22 cellular contexts compared by ENCODE assay signal in the genomic region with DNA sequence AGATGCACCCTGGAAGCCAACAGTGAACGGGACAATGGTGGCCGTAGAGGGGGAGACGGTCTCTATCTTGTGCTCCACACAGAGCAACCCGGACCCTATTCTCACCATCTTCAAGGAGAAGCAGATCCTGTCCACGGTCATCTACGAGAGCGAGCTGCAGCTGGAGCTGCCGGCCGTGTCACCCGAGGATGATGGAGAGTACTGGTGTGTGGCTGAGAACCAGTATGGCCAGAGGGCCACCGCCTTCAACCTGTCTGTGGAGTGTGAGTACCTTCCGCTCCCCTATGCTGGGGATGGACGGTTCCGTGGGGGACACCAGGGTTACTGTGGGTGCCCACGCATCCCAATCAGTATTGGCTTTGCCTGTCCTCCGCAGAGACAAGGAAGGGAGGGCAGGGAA. TPM values are rescaled to one million over a fixed set of nuclear protein-coding genes. Genes with fewer than 3 reads are reported as not detected.
DNase-seq lines count a peak whose midpoint lies in the region; ATAC-seq, FAIRE-seq and TF ChIP-seq lines count a peak whose summit lies in the region.
"Had no signal": no experiment of that assay in that cellular context is flagged by ENCODE, and none has a peak within 500 bp of the region (broad histone marks: within the 10 kb centered on the region; RNA-seq: fewer than 3 reads in every experiment).

No MANE protein-coding gene starts in this region.

- H3K27ac ChIP-seq in A549 (no peak overlapping the region), tibial artery (no peak overlapping the region)

- no peaks in the 10 kb centered on the region for H3K36me3 Mint-ChIP-seq in activated T-helper 17 cell treated with anti-CD3 and anti-CD28 coated beads, Interleukin-2, amount 50 U/mL, for 72 hours (ENCODE audit: low read depth)
- H3K36me3 Mint-ChIP-seq in stimulated activated memory B cell treated with anti-CD40 and anti-IgM and Interleukin-4, amounts not matched to agents 10 μg/mL and 1 μg/mL and 100 μg/mL, for 72 hours: no peaks in the 10 kb centered on the region
- H3K36me3 Mint-ChIP-seq: CD4-positive, alpha-beta memory T cell had no signal

- peak overlapping the region; percentile 16 for H3K27ac Mint-ChIP-seq in activated T-helper 17 cell treated with anti-CD3 and anti-CD28 coated beads, Interleukin-2, amount 50 U/mL, for 72 hours
- no peak overlapping the region for H3K27ac Mint-ChIP-seq in stimulated activated memory B cell treated with anti-CD40 and anti-IgM and Interleukin-4, amounts not matched to agents 10 μg/mL and 1 μg/mL and 100 μg/mL, for 72 hours

- intact Hi-C loops in tibial artery (cut with DNase I; ENCODE audit: low total_unique reads): no loop called here

- H3K27me3 ChIP-seq in tibial artery: peaks cover 0 to 53% of the 10 kb centered on the region in 2 donors

- no peaks in the 10 kb centered on the region for H3K9me3 Mint-ChIP-seq in activated T-helper 17 cell treated with anti-CD3 and anti-CD28 coated beads, Interleukin-2, amount 50 U/mL, for 72 hours
- no peaks in the 10 kb centered on the region for H3K9me3 Mint-ChIP-seq in stimulated activated memory B cell treated with anti-CD40 and anti-IgM and Interleukin-4, amounts not matched to agents 10 μg/mL and 1 μg/mL and 100 μg/mL, for 72 hours
- H3K9me3 Mint-ChIP-seq: CD4-positive, alpha-beta memory T cell had no signal

- H3K9me3 ChIP-seq in A549 (0 out of 3 replicates have a peak, but pooled peaks cover 2% of the 10 kb centered on the region), tibial artery (no peaks in the 10 kb centered on the region)

- DNase-seq in A549 (ENCODE audit: low read depth in 1 of 2, low spot score in 1 of 2): no peak
- DNase-seq in iPS-NIHi11 (ENCODE audit: low spot score): peak; percentile 4
- no peak for DNase-seq in tibial artery
- DNase-seq in NCI-H2081 (lab: John Stamatoyannopoulos, UW): no peak
- DNase-seq in GM20000 (ENCODE audit: low spot score): no peak
- DNase-seq: 8988T; C1 segment of cervical spinal cord; Calu3; CD4-positive, alpha-beta memory T cell; COR-L47; DMS153; DND-41; GOT3; H7; HCEC 1CT had no signal

- no peaks in the 10 kb centered on the region for H3K27me3 Mint-ChIP-seq in activated T-helper 17 cell treated with anti-CD3 and anti-CD28 coated beads, Interleukin-2, amount 50 U/mL, for 72 hours
- no peaks in the 10 kb centered on the region for H3K27me3 Mint-ChIP-seq in stimulated activated memory B cell treated with anti-CD40 and anti-IgM and Interleukin-4, amounts not matched to agents 10 μg/mL and 1 μg/mL and 100 μg/mL, for 72 hours
- H3K27me3 Mint-ChIP-seq: CD4-positive, alpha-beta memory T cell had no signal

- H3K4me1 ChIP-seq in A549 (0 out of 3 replicates have a peak, but pooled peaks cover 2% of the 10 kb centered on the region), tibial artery (no peaks in the 10 kb centered on the region)

- POLR2A ChIA-PET in A549 (lab: Yijun Ruan, JAX): interaction anchor here (0.6 kb wide), 1 partner anchor 343 kb away, joined by 6 read pairs; no protein-coding TSS in a partner anchor

- no peak overlapping the region for H3K4me3 Mint-ChIP-seq in activated T-helper 17 cell treated with anti-CD3 and anti-CD28 coated beads, Interleukin-2, amount 50 U/mL, for 72 hours
- H3K4me3 Mint-ChIP-seq in stimulated activated memory B cell treated with anti-CD40 and anti-IgM and Interleukin-4, amounts not matched to agents 10 μg/mL and 1 μg/mL and 100 μg/mL, for 72 hours: no peak overlapping the region
- H3K4me3 Mint-ChIP-seq: CD4-positive, alpha-beta memory T cell had no signal

- CTCF ChIA-PET in A549 (lab: Yijun Ruan, JAX): interaction anchor here (1.4 to 1.7 kb wide), 2 partner anchors 21 kb away, joined by 4 read pairs; no protein-coding TSS in a partner anchor

- TF ChIP-seq CTCF in A549 (IDR thresholded peaks at IDR 0.05) (no peak), tibial artery (IDR thresholded peaks at IDR 0.05) (no peak), GM20000 (IDR thresholded peaks at IDR 0.05; ENCODE audit: extremely low read depth, missing control alignments) (no peak)

- no peak for TF ChIP-seq EP300 in A549 (IDR thresholded peaks at IDR 0.05)

- no peaks in the 10 kb centered on the region for H3K36me3 ChIP-seq in tibial artery

- H3K4me3 ChIP-seq in A549: no peak overlapping the region
- H3K4me3 ChIP-seq in tibial artery: no peak overlapping the region
- H3K4me3 ChIP-seq: GM12878 had no signal

- ATAC-seq in A549 (peak; percentile 15 to 20; a peak in 3 of 6 replicates), HG02885 (IDR thresholded peaks at IDR 0.05; ENCODE audit: poor library complexity, unreplicated experiment) (no peak)
- no peak for ATAC-seq in activated T-helper 17 cell treated with anti-CD3 and anti-CD28 coated beads, Interleukin-2, amount 50 U/mL, for 72 hours (replicated peaks)
- peak; percentile 40 for ATAC-seq in stimulated activated memory B cell treated with anti-CD40 and anti-IgM and Interleukin-4, amounts not matched to agents 10 μg/mL and 1 μg/mL and 100 μg/mL, for 72 hours
- ATAC-seq: GM12878 had no signal

- TF ChIP-seq RAD21 in A549 (conservative IDR thresholded peaks at IDR 0.05 in 1 of 2, IDR thresholded peaks at IDR 0.05 in 1 of 2): no peak

- WGBS in A549 (ENCODE audit: missing lambda C conversion rate): 41% methylated on average over 16 of the region's 16 CpGs

- no peak for FAIRE-seq in A549 (lab: Jason Lieb, UNC)
- FAIRE-seq: G401.6, GM12878 had no signal

- H3K4me1 Mint-ChIP-seq in activated T-helper 17 cell treated with anti-CD3 and anti-CD28 coated beads, Interleukin-2, amount 50 U/mL, for 72 hours: no peaks in the 10 kb centered on the region
- peaks cover 18% of the 10 kb centered on the region for H3K4me1 Mint-ChIP-seq in stimulated activated memory B cell treated with anti-CD40 and anti-IgM and Interleukin-4, amounts not matched to agents 10 μg/mL and 1 μg/mL and 100 μg/mL, for 72 hours
- H3K4me1 Mint-ChIP-seq: CD4-positive, alpha-beta memory T cell had no signal

- no peak for TF ChIP-seq POLR2A in A549 (IDR thresholded peaks at IDR 0.05; ENCODE audit: low read length)

- no peak overlapping the region for H3K4me2 ChIP-seq in A549

TF ChIP-seq in A549, 52 proteins besides CTCF, POLR2A, EP300 and RAD21 (continues in another document):
- no peak for TF ChIP-seq EHF (CRISPR knock-in tag; IDR thresholded peaks at IDR 0.05)
- no peak for TF ChIP-seq TFCP2L1 (CRISPR knock-in tag; IDR thresholded peaks at IDR 0.05)
- no peak for TF ChIP-seq CEBPB (IDR thresholded peaks at IDR 0.05)
- TF ChIP-seq NPAS2 (CRISPR knock-in tag; IDR thresholded peaks at IDR 0.05; ENCODE audit: borderline replicate concordance): no peak
- TF ChIP-seq, protein P1, sequence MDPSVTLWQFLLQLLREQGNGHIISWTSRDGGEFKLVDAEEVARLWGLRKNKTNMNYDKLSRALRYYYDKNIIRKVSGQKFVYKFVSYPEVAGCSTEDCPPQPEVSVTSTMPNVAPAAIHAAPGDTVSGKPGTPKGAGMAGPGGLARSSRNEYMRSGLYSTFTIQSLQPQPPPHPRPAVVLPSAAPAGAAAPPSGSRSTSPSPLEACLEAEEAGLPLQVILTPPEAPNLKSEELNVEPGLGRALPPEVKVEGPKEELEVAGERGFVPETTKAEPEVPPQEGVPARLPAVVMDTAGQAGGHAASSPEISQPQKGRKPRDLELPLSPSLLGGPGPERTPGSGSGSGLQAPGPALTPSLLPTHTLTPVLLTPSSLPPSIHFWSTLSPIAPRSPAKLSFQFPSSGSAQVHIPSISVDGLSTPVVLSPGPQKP (IDR thresholded peaks at IDR 0.05; ENCODE audit: low read depth, low read length): no peak
- no peak for TF ChIP-seq SREBF2 (IDR thresholded peaks at IDR 0.05)
- no peak for TF ChIP-seq FOXS1 (CRISPR knock-in tag; IDR thresholded peaks at IDR 0.05)

RNA-seq across cellular contexts. Expression of a gene that starts 10.5 kb away (rescaled TPM):
- polyA plus RNA-seq in A549 (2011; rRNA removed) (not detected in 2 replicates), A549 (2017; fragmentation: RNase III; extraction: RNeasy Plus Mini Kit Qiagen cat#74134 plus additional on column Dnase treatment) (not detected in 3 replicates)
- not detected in 2 replicates for polyA plus RNA-seq in A549 (2012; cell fraction: cytosol; rRNA removed)
- not detected in 2 replicates for polyA plus RNA-seq in A549 (2012; cell fraction: nucleus; rRNA removed)
- not detected in 2 replicates for polyA minus RNA-seq in A549 (2011; rRNA and poly(A)+ RNA removed)
- under 1 TPM; 0.24 to 0.50 TPM for total RNA-seq in activated T-helper 17 cell treated with anti-CD3 and anti-CD28 coated beads, Interleukin-2, amount 50 U/mL, for 72 hours
- total RNA-seq: A673; Calu3; CD4-positive, alpha-beta memory T cell had no signal
- polyA plus RNA-seq: BJ; CD4-positive, alpha-beta memory T cell had no signal

RNA-seq across cellular contexts. Expression of a gene that starts 20.1 kb away (rescaled TPM):
- not detected in 2 replicates for polyA plus RNA-seq in A549 (2011; rRNA removed)
- polyA plus RNA-seq in A549 (2012; cell fraction: cytosol; rRNA removed): not detected in 2 replicates
- 0.22 TPM in 2 replicates for polyA plus RNA-seq in A549 (2012; cell fraction: nucleus; rRNA removed)
- 0.03 TPM in 1 of 3 replicates, not detected in the others for polyA plus RNA-seq in A549 (2017; fragmentation: RNase III; extraction: RNeasy Plus Mini Kit Qiagen cat#74134 plus additional on column Dnase treatment)
- not detected in 2 replicates for polyA minus RNA-seq in A549 (2011; rRNA and poly(A)+ RNA removed)
- total RNA-seq in activated T-helper 17 cell treated with anti-CD3 and anti-CD28 coated beads, Interleukin-2, amount 50 U/mL, for 72 hours: under 1 TPM; 0.11 to 0.22 TPM
- total RNA-seq: H7 had no signal
- polyA plus RNA-seq: BJ; CD4-positive, alpha-beta memory T cell had no signal

RNA-seq across cellular contexts. Expression of a gene that starts 26.5 kb away (rescaled TPM):
- polyA plus RNA-seq in A549 (2011; rRNA removed) (0.14 and 0.29 TPM in 2 replicates), A549 (2017; fragmentation: RNase III; extraction: RNeasy Plus Mini Kit Qiagen cat#74134 plus additional on column Dnase treatment) (0.05 TPM in 1 of 3 replicates, not detected in the others)
- polyA plus RNA-seq in A549 (2012; cell fraction: cytosol; rRNA removed): 0.03 and 0.20 TPM in 2 replicates
- 0.18 TPM in 1 of 2 replicates, not detected in the other for polyA plus RNA-seq in A549 (2012; cell fraction: nucleus; rRNA removed)
- not detected in 2 replicates for polyA minus RNA-seq in A549 (2011; rRNA and poly(A)+ RNA removed)
- total RNA-seq in activated T-helper 17 cell treated with anti-CD3 and anti-CD28 coated beads, Interleukin-2, amount 50 U/mL, for 72 hours: 10 to 100 TPM in 1 of 2 donors, 1 to 10 TPM in 1; 5.3 to 11.7 TPM
- total RNA-seq: A673, H7 had no signal
- polyA plus RNA-seq: BJ had no signal

RNA-seq across cellular contexts. Expression of a gene that starts 33.7 kb away (rescaled TPM):
- polyA plus RNA-seq in A549 (2011; rRNA removed) (91.8 and 118 TPM in 2 replicates), A549 (2017; fragmentation: RNase III; extraction: RNeasy Plus Mini Kit Qiagen cat#74134 plus additional on column Dnase treatment) (124 to 141 TPM (median 141 TPM) in 3 replicates)
- polyA plus RNA-seq in A549 (2012; cell fraction: cytosol; rRNA removed): 228 and 240 TPM in 2 replicates
- polyA plus RNA-seq in A549 (2012; cell fraction: nucleus; rRNA removed): 225 and 296 TPM in 2 replicates
- polyA minus RNA-seq in A549 (2011; rRNA and poly(A)+ RNA removed): 85.3 and 97.1 TPM in 2 replicates
- 100 to 1,000 TPM; 109 to 121 TPM for total RNA-seq in activated T-helper 17 cell treated with anti-CD3 and anti-CD28 coated beads, Interleukin-2, amount 50 U/mL, for 72 hours

RNA-seq across cellular contexts. Expression of a gene that starts 45.3 kb away (rescaled TPM):
- polyA plus RNA-seq in A549 (2011; rRNA removed) (not detected in 2 replicates), A549 (2017; fragmentation: RNase III; extraction: RNeasy Plus Mini Kit Qiagen cat#74134 plus additional on column Dnase treatment) (not detected in 3 replicates)
- polyA plus RNA-seq in A549 (2012; cell fraction: cytosol; rRNA removed): not detected in 2 replicates
- not detected in 2 replicates for polyA plus RNA-seq in A549 (2012; cell fraction: nucleus; rRNA removed)
- polyA minus RNA-seq in A549 (2011; rRNA and poly(A)+ RNA removed): not detected in 2 replicates
- total RNA-seq in activated T-helper 17 cell treated with anti-CD3 and anti-CD28 coated beads, Interleukin-2, amount 50 U/mL, for 72 hours: under 1 TPM; 0.42 to 0.54 TPM
- total RNA-seq: A673; Calu3; CD4-positive, alpha-beta memory T cell; H7 had no signal
- polyA plus RNA-seq: BJ; CD4-positive, alpha-beta memory T cell had no signal

Comparison
In these comparisons a context has a peak if more than half of its experiments do, and no peak if none do; other contexts are left out.
1. ATAC-seq: peak in A549 (2 of 2) and stimulated activated memory B cell treated with anti-CD40 and anti-IgM and Interleukin-4, amounts not matched to agents 10 μg/mL and 1 μg/mL and 100 μg/mL, for 72 hours (single experiment); none in activated T-helper 17 cell treated with anti-CD3 and anti-CD28 coated beads, Interleukin-2, amount 50 U/mL, for 72 hours (single experiment) and HG02885 (single experiment).